Comparison of ENCODE assay signal across 21 cellular contexts in genomic region chr3:64431717-64432116, GRCh38.
"Had no signal": no experiment of that assay in that cellular context is flagged by ENCODE, and none has a peak within 500 bp of the region (broad histone marks: within the 10 kb centered on the region; RNA-seq: fewer than 3 reads in every experiment).

No MANE protein-coding gene starts in this region.

- H3K36me3 Mint-ChIP-seq: natural killer cell treated with Interleukin-12 subunit alpha and Interleukin-12 subunit beta and Interleukin-15 and Interleukin-18, amount 100 ng/mL, for 72 hours had no signal

- ATAC-seq: activated T-cell treated with anti-CD3 and anti-CD28 coated beads, Interleukin-2, amount 50 U/mL, for 72 hours; esophagus mucosa; heart right ventricle; left lobe of liver; mucosa of descending colon; natural killer cell treated with Interleukin-12 subunit alpha and Interleukin-12 subunit beta and Interleukin-15 and Interleukin-18, amount 100 ng/mL, for 72 hours; right cardiac atrium; upper lobe of right lung had no signal

- DNase-seq: activated CD4-positive, alpha-beta T cell treated with anti-CD3 and anti-CD28 coated beads for 4 hours; activated CD4-positive, alpha-beta T cell treated with anti-CD3 and anti-CD28 coated beads, Interleukin-2, amount 50 U/mL, for 4 hours; activated effector memory CD4-positive, alpha-beta T cell treated with Interleukin-2 at 50 U/mL for 16 hours; activated naive CD4-positive, alpha-beta T cell treated with Interleukin-2 at 50 U/mL for 16 hours; activated T-cell treated with anti-CD3 and anti-CD28 coated beads for 4 hours; activated T-cell treated with anti-CD3 and anti-CD28 coated beads, Interleukin-2, amount 50 U/mL, for 72 hours; anterior cingulate cortex; cortex of kidney; foreskin melanocyte; heart right ventricle; kidney glomerular epithelial cell; mucosa of descending colon; right cardiac atrium; spleen; stimulated activated naive CD4-positive, alpha-beta T cell; tibial artery; upper lobe of right lung had no signal

- H3K4me3 Mint-ChIP-seq: activated naive CD8-positive, alpha-beta T cell; activated T-cell treated with anti-CD3 and anti-CD28 coated beads, Interleukin-2, amount 50 U/mL, for 72 hours; natural killer cell treated with Interleukin-12 subunit alpha and Interleukin-12 subunit beta and Interleukin-15 and Interleukin-18, amount 100 ng/mL, for 72 hours had no signal

- H3K27ac Mint-ChIP-seq: activated naive CD8-positive, alpha-beta T cell; activated T-cell treated with anti-CD3 and anti-CD28 coated beads, Interleukin-2, amount 50 U/mL, for 72 hours; natural killer cell treated with Interleukin-12 subunit alpha and Interleukin-12 subunit beta and Interleukin-15 and Interleukin-18, amount 100 ng/mL, for 72 hours had no signal
